ENCODE assay signal across 8 cellular contexts in the genomic region with DNA sequence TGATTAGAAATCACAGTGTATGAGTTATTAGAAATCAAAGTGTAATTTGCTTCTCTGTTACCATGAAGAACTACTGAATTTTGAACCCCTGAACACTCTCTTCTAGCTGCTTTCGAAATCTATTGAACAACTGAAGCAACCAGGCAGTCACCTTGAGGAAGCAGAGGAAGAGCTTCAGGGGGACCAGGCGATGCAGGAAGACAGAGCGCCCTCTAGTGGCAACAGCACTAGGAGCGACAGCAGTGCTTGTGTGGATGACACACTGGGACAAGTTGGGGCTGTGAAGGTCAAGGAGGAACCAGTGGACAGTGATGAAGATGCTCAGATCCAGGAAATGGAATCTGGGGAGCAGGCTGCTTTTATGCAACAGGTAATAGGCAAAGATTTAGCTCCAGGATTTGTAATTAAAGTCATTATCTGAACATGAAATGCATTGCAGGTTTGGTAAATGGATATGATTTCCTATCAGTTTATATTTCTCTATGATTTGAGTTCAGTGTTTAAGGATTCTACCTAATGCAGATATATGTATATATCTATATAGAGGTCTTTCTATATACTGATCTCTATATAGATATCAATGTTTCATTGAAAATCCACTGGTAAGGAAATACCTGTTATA.
A peak's percentile ranks its signal among the peaks of the same experiment; 100 is the strongest.
DNase-seq lines count a peak whose midpoint lies in the region; ATAC-seq and TF ChIP-seq lines count a peak whose summit lies in the region.

No MANE protein-coding gene starts in this region.

- H3K27ac ChIP-seq in thoracic aorta = peak overlapping the region in 1 of 2 donors; percentile 12

- no peaks in the 10 kb centered on the region for H3K36me3 Mint-ChIP-seq in activated T-cell treated with anti-CD3 and anti-CD28 coated beads, Interleukin-2, amount 50 U/mL, for 72 hours (ENCODE audit: insufficient read depth in 2 of 2)

- H3K27ac Mint-ChIP-seq in activated T-cell treated with anti-CD3 and anti-CD28 coated beads, Interleukin-2, amount 50 U/mL, for 72 hours = no peak overlapping the region

- no peak overlapping the region for H3K4me3 Mint-ChIP-seq in activated T-cell treated with anti-CD3 and anti-CD28 coated beads, Interleukin-2, amount 50 U/mL, for 72 hours

- in situ Hi-C loops in KBM-7 (cut with MboI; ENCODE audit: low pct_unique_long_range_greater_than_20kb, low sequenced_read_pairs) = no loop called here

- H3K4me1 Mint-ChIP-seq in activated T-cell treated with anti-CD3 and anti-CD28 coated beads, Interleukin-2, amount 50 U/mL, for 72 hours (ENCODE audit: low read depth) = peaks cover 5% of the 10 kb centered on the region

- H3K27me3 Mint-ChIP-seq in activated T-cell treated with anti-CD3 and anti-CD28 coated beads, Interleukin-2, amount 50 U/mL, for 72 hours (ENCODE audit: low read depth) = peaks cover 5% of the 10 kb centered on the region

- H3K4me3 ChIP-seq in fibroblast of villous mesenchyme (ENCODE audit: low read depth, low read length) (no peak overlapping the region), thoracic aorta (no peak overlapping the region)

- DNase-seq in GDM1 (lab: John Stamatoyannopoulos, UW) = peak; percentile 62
- DNase-seq in KBM-7 = peak; percentile 73
- peak; percentile 77 for DNase-seq in RPMI7951 (ENCODE audit: low read depth)
- peak; percentile 72 to 73 for DNase-seq in activated T-cell treated with anti-CD3 and anti-CD28 coated beads, Interleukin-2, amount 50 U/mL, for 72 hours
- peak; percentile 88 for DNase-seq in fibroblast of villous mesenchyme (ENCODE audit: low read depth)
- DNase-seq in nucleus accumbens (lab: John Stamatoyannopoulos, UW) = peak in 53 of 56 donors; percentile 3 to 84 (median 51)
- DNase-seq in thoracic aorta (ENCODE audit: low spot score) = peak; percentile 46

- ATAC-seq in GM21825 (IDR thresholded peaks at IDR 0.05; ENCODE audit: unreplicated experiment) (peak; percentile 99), thoracic aorta (ENCODE audit: insufficient number of reproducible peaks, low FRiP score, low read depth) (peak; percentile 72)
- ATAC-seq in activated T-cell treated with anti-CD3 and anti-CD28 coated beads, Interleukin-2, amount 50 U/mL, for 72 hours (replicated peaks in 1 of 2) = peak; percentile 80 to 82

- H3K9me3 ChIP-seq in thoracic aorta = no peaks in the 10 kb centered on the region

- no peaks in the 10 kb centered on the region for H3K27me3 ChIP-seq in thoracic aorta (replicated peaks; ENCODE audit: insufficient read depth)

- H3K36me3 ChIP-seq in thoracic aorta = no peaks in the 10 kb centered on the region

- peaks cover 0 to 11% of the 10 kb centered on the region in 2 donors for H3K4me1 ChIP-seq in thoracic aorta (ENCODE audit: control insufficient read depth in 1 of 2, low read depth in 2 of 2)

- no peaks in the 10 kb centered on the region for H3K9me3 Mint-ChIP-seq in activated T-cell treated with anti-CD3 and anti-CD28 coated beads, Interleukin-2, amount 50 U/mL, for 72 hours

- TF ChIP-seq CTCF in fibroblast of villous mesenchyme (IDR thresholded peaks at IDR 0.05; ENCODE audit: insufficient read depth, low read depth, low read length) (peak; percentile 99), thoracic aorta (IDR thresholded peaks at IDR 0.05) (peak; percentile 90)
